Comparison of ENCODE assay signal across 20 cellular contexts in genomic region chr15:90782450-90782849, GRCh38.
DNase-seq lines count a peak whose midpoint lies in the region; ATAC-seq and TF ChIP-seq lines count a peak whose summit lies in the region.
"Had no signal": no experiment of that assay in that cellular context is flagged by ENCODE, and none has a peak within 500 bp of the region (broad histone marks: within the 10 kb centered on the region; RNA-seq: fewer than 3 reads in every experiment).

No MANE protein-coding gene starts in this region.

- no peak for TF ChIP-seq CTCF in activated CD8-positive, alpha-beta T cell treated with anti-CD3 and anti-CD28 coated beads for 36 hours (IDR thresholded peaks at IDR 0.05)
- no peak for TF ChIP-seq CTCF in SU-DHL-6 (IDR thresholded peaks at IDR 0.05; ENCODE audit: insufficient read depth, low read length, poor library complexity, severe bottlenecking)

- no peak for DNase-seq in activated CD8-positive, alpha-beta T cell treated with anti-CD3 and anti-CD28 coated beads, Interleukin-2, amount 10 ng/mL, durations not matched to agents 7 days and 5 days
- no peak for DNase-seq in activated CD8-positive, alpha-beta T cell treated with anti-CD3 and anti-CD28 coated beads for 36 hours
- DNase-seq in mesenchymal stem cell = no peak
- no peak for DNase-seq in NCI-H446 treated with DMSO at 0.1 percent for 48 hours (lab: John Stamatoyannopoulos, UW)
- DNase-seq: AML-193, EL, GF-D8, MG63, NCI-H1417, NCI-H187, NCI-H2107, NCI-H510A, NCI-H748 treated with DMSO at 0.1 percent for 48 hours had no signal

- no peak for ATAC-seq in activated CD8-positive, alpha-beta T cell treated with anti-CD3 and anti-CD28 coated beads, Interleukin-2, amount 10 ng/mL, durations not matched to agents 7 days and 5 days
- ATAC-seq in activated CD8-positive, alpha-beta T cell treated with anti-CD3 and anti-CD28 coated beads for 36 hours = no peak
- ATAC-seq in HG02623 (IDR thresholded peaks at IDR 0.05; ENCODE audit: unreplicated experiment) (no peak), HG02981 (IDR thresholded peaks at IDR 0.05; ENCODE audit: unreplicated experiment) (no peak)
- ATAC-seq: SK-N-SH treated with all-trans-retinoic acid at 6 μM for 48 hours had no signal

- intact Hi-C loops in activated CD8-positive, alpha-beta T cell treated with anti-CD3 and anti-CD28 coated beads for 36 hours (cut with micrococcal nuclease) = no loop called here

- peak overlapping the region in 9 of 11 experiments; percentile 63 to 78 (median 75); a peak in 11 of 22 replicates for H3K27ac ChIP-seq in BLaER1 treated with 17β-estradiol and CSF1 and Interleukin-3, amounts not matched to agents 10 nM and 100 nM
- peak overlapping the region; percentile 19; the same call in 1 of the 2 replicates for H3K27ac ChIP-seq in SU-DHL-6 (ENCODE audit: low read depth, low read length)
- H3K27ac ChIP-seq in mesenchymal stem cell (ENCODE audit: low read length, poor library complexity, severe bottlenecking) = no peak overlapping the region
- H3K27ac ChIP-seq: RWPE1 had no signal

- H4K8ac ChIP-seq in mesenchymal stem cell (ENCODE audit: low read length) = no peak overlapping the region

- no peaks in the 10 kb centered on the region for H3K9me3 Mint-ChIP-seq in activated CD8-positive, alpha-beta T cell treated with anti-CD3 and anti-CD28 coated beads, Interleukin-2, amount 10 ng/mL, durations not matched to agents 7 days and 5 days (ENCODE audit: insufficient read depth)
- no peaks in the 10 kb centered on the region for H3K9me3 Mint-ChIP-seq in activated CD8-positive, alpha-beta T cell treated with anti-CD3 and anti-CD28 coated beads for 36 hours
- H3K9me3 Mint-ChIP-seq: CD14-positive monocyte had no signal

- H3K27me3 ChIP-seq in BLaER1 treated with 17β-estradiol and CSF1 and Interleukin-3, amounts not matched to agents 10 nM and 100 nM = no peaks in the 10 kb centered on the region
- no peaks in the 10 kb centered on the region for H3K27me3 ChIP-seq in SU-DHL-6 (ENCODE audit: low read length)
- H3K27me3 ChIP-seq in mesenchymal stem cell (ENCODE audit: control insufficient read depth in 1 of 2, insufficient read depth in 1 of 2, low read length in 2 of 2) = no peaks in the 10 kb centered on the region
- H3K27me3 ChIP-seq: MG63 had no signal

- CTCF ChIA-PET in activated CD8-positive, alpha-beta T cell treated with anti-CD3 and anti-CD28 coated beads, Interleukin-2, amount 10 ng/mL, durations not matched to agents 7 days and 5 days (lab: Charles Lee) = interaction anchor here (1.0 to 2.8 kb wide), 4 partner anchors 9 to 107 kb away, joined by 3 to 15 read pairs (median 5); no protein-coding TSS in a partner anchor
- CTCF ChIA-PET in activated CD8-positive, alpha-beta T cell treated with anti-CD3 and anti-CD28 coated beads for 36 hours (lab: Charles Lee) = interaction anchor here (2.0 to 2.1 kb wide), 2 partner anchors 104 to 120 kb away, joined by 7 to 8 read pairs; partner anchors contain the start of gene MAN2A2

- no peak overlapping the region for H4K91ac ChIP-seq in mesenchymal stem cell (ENCODE audit: low read length)

- H3K9me3 ChIP-seq in BLaER1 treated with 17β-estradiol and CSF1 and Interleukin-3, amounts not matched to agents 10 nM and 100 nM (replicated peaks in 1 of 11) = peaks cover 0 to 5% (median 0%) of the 10 kb centered on the region in 11 experiments; a peak in 1 of 22 replicates
- H3K9me3 ChIP-seq in SU-DHL-6 (ENCODE audit: insufficient read depth, low read length) (no peaks in the 10 kb centered on the region), mesenchymal stem cell (ENCODE audit: control insufficient read depth, low read length) (no peaks in the 10 kb centered on the region)
- H3K9me3 ChIP-seq: MG63 had no signal

- no peaks in the 10 kb centered on the region for H3K27me3 Mint-ChIP-seq in activated CD8-positive, alpha-beta T cell treated with anti-CD3 and anti-CD28 coated beads, Interleukin-2, amount 10 ng/mL, durations not matched to agents 7 days and 5 days (ENCODE audit: low read depth)
- H3K27me3 Mint-ChIP-seq in activated CD8-positive, alpha-beta T cell treated with anti-CD3 and anti-CD28 coated beads for 36 hours = no peaks in the 10 kb centered on the region

- POLR2A ChIA-PET in activated CD8-positive, alpha-beta T cell treated with anti-CD3 and anti-CD28 coated beads, Interleukin-2, amount 10 ng/mL, durations not matched to agents 7 days and 5 days (lab: Charles Lee) = no interaction called here
- POLR2A ChIA-PET in activated CD8-positive, alpha-beta T cell treated with anti-CD3 and anti-CD28 coated beads for 36 hours (lab: Charles Lee) = no interaction called here

- H3K4me1 Mint-ChIP-seq in activated CD8-positive, alpha-beta T cell treated with anti-CD3 and anti-CD28 coated beads, Interleukin-2, amount 10 ng/mL, durations not matched to agents 7 days and 5 days (ENCODE audit: low read depth) = peaks cover 37% of the 10 kb centered on the region
- H3K4me1 Mint-ChIP-seq in activated CD8-positive, alpha-beta T cell treated with anti-CD3 and anti-CD28 coated beads for 36 hours (ENCODE audit: low read depth) = peaks cover 17% of the 10 kb centered on the region

- H2AK5ac ChIP-seq in mesenchymal stem cell (ENCODE audit: low read length, severe bottlenecking) = no peak overlapping the region

- peak overlapping the region; percentile 60 for H2BK15ac ChIP-seq in mesenchymal stem cell (ENCODE audit: low read depth, poor library complexity, severe bottlenecking)

- H3K4me1 ChIP-seq in BLaER1 treated with 17β-estradiol and CSF1 and Interleukin-3, amounts not matched to agents 10 nM and 100 nM = peaks cover 26 to 43% (median 31%) of the 10 kb centered on the region in 10 experiments
- peaks cover 3% of the 10 kb centered on the region for H3K4me1 ChIP-seq in mesenchymal stem cell (ENCODE audit: control insufficient read depth, insufficient read depth, low read depth, low read length)

- no peaks in the 10 kb centered on the region for H3K79me1 ChIP-seq in mesenchymal stem cell (replicated peaks; ENCODE audit: low read length, poor library complexity, severe bottlenecking)

- H4K20me1 ChIP-seq in BLaER1 treated with 17β-estradiol and CSF1 and Interleukin-3, amounts not matched to agents 10 nM and 100 nM = no peaks in the 10 kb centered on the region
- no peaks in the 10 kb centered on the region for H4K20me1 ChIP-seq in SU-DHL-6 (ENCODE audit: low read depth, low read length)

- no peak overlapping the region for H3K18ac ChIP-seq in mesenchymal stem cell (ENCODE audit: low read depth in 1 of 2, low read length in 2 of 2)

- H3K36me3 Mint-ChIP-seq in activated CD8-positive, alpha-beta T cell treated with anti-CD3 and anti-CD28 coated beads, Interleukin-2, amount 10 ng/mL, durations not matched to agents 7 days and 5 days (ENCODE audit: low read depth) = peaks cover 69% of the 10 kb centered on the region
- peaks cover 50% of the 10 kb centered on the region for H3K36me3 Mint-ChIP-seq in activated CD8-positive, alpha-beta T cell treated with anti-CD3 and anti-CD28 coated beads for 36 hours (ENCODE audit: low read depth)

- no peak overlapping the region for H2AFZ ChIP-seq in SU-DHL-6 (ENCODE audit: low read depth, low read length, severe bottlenecking)
- H2AFZ ChIP-seq in mesenchymal stem cell (ENCODE audit: low read depth, low read length) = no peak overlapping the region

- no peak overlapping the region for H3K4ac ChIP-seq in mesenchymal stem cell (ENCODE audit: low read depth in 1 of 2, low read length in 2 of 2)

- no peak overlapping the region for H3K4me3 Mint-ChIP-seq in activated CD8-positive, alpha-beta T cell treated with anti-CD3 and anti-CD28 coated beads, Interleukin-2, amount 10 ng/mL, durations not matched to agents 7 days and 5 days
- no peak overlapping the region for H3K4me3 Mint-ChIP-seq in activated CD8-positive, alpha-beta T cell treated with anti-CD3 and anti-CD28 coated beads for 36 hours
- H3K4me3 Mint-ChIP-seq: CD14-positive monocyte had no signal

- peaks cover 39% of the 10 kb centered on the region for H3F3A ChIP-seq in SU-DHL-6 (ENCODE audit: insufficient read depth)

- no peak overlapping the region for H2BK5ac ChIP-seq in mesenchymal stem cell (ENCODE audit: low read depth, low read length, poor library complexity, severe bottlenecking)

- no peak overlapping the region for H3K4me3 ChIP-seq in BLaER1 treated with 17β-estradiol and CSF1 and Interleukin-3, amounts not matched to agents 10 nM and 100 nM
- H3K4me3 ChIP-seq in SU-DHL-6 (ENCODE audit: insufficient read depth, low read length, poor library complexity, severe bottlenecking) = no peak overlapping the region
- no peak overlapping the region for H3K4me3 ChIP-seq in mesenchymal stem cell (ENCODE audit: insufficient read depth in 1 of 2, low read depth in 1 of 2, low read length in 2 of 2)
- H3K4me3 ChIP-seq: MG63 had no signal

- H3K14ac ChIP-seq in mesenchymal stem cell (ENCODE audit: low read length in 2 of 2) = no peak overlapping the region

- H3K4me2 ChIP-seq in BLaER1 treated with 17β-estradiol and CSF1 and Interleukin-3, amounts not matched to agents 10 nM and 100 nM = peak overlapping the region in 5 of 11 experiments; percentile 66 to 85 (median 80); a peak in 4 of 22 replicates
- no peak overlapping the region for H3K4me2 ChIP-seq in SU-DHL-6 (ENCODE audit: low read depth, low read length, poor library complexity, severe bottlenecking)
- no peak overlapping the region for H3K4me2 ChIP-seq in mesenchymal stem cell (ENCODE audit: low read length, poor library complexity, severe bottlenecking)

- H2BK120ac ChIP-seq in mesenchymal stem cell (ENCODE audit: low read depth, low read length) = no peak overlapping the region

- H2BK12ac ChIP-seq in mesenchymal stem cell (ENCODE audit: low read length in 2 of 2) = no peak overlapping the region

- H3K36me3 ChIP-seq in BLaER1 treated with 17β-estradiol and CSF1 and Interleukin-3, amounts not matched to agents 10 nM and 100 nM = peaks cover 0 to 87% (median 76%) of the 10 kb centered on the region in 11 experiments; a peak in 19 of 22 replicates
- H3K36me3 ChIP-seq in SU-DHL-6 (ENCODE audit: low read length) (peaks cover 13% of the 10 kb centered on the region), mesenchymal stem cell (ENCODE audit: control insufficient read depth in 1 of 2, insufficient read depth in 2 of 2, low read depth in 1 of 2, low read length in 2 of 2) (no peaks in the 10 kb centered on the region)

- H3K9me2 ChIP-seq in SU-DHL-6 (replicated peaks; ENCODE audit: insufficient read depth, low read length) = no peaks in the 10 kb centered on the region

- no peak overlapping the region for H3K9ac ChIP-seq in BLaER1 treated with 17β-estradiol and CSF1 and Interleukin-3, amounts not matched to agents 10 nM and 100 nM
- H3K9ac ChIP-seq in SU-DHL-6 (ENCODE audit: low read length) (no peak overlapping the region), mesenchymal stem cell (ENCODE audit: low read length) (no peak overlapping the region)

- H3K23ac ChIP-seq in mesenchymal stem cell (ENCODE audit: low read length in 2 of 2) = no peak overlapping the region

- H3K27ac Mint-ChIP-seq in activated CD8-positive, alpha-beta T cell treated with anti-CD3 and anti-CD28 coated beads, Interleukin-2, amount 10 ng/mL, durations not matched to agents 7 days and 5 days = peak overlapping the region; percentile 65
- no peak overlapping the region for H3K27ac Mint-ChIP-seq in activated CD8-positive, alpha-beta T cell treated with anti-CD3 and anti-CD28 coated beads for 36 hours

- no CpG with 5 or more reads among the region's 2 CpGs for WGBS in mesenchymal stem cell

- H3K79me2 ChIP-seq in SU-DHL-6 (ENCODE audit: insufficient read depth, low read length) = no peaks in the 10 kb centered on the region
